In the genomic region with DNA sequence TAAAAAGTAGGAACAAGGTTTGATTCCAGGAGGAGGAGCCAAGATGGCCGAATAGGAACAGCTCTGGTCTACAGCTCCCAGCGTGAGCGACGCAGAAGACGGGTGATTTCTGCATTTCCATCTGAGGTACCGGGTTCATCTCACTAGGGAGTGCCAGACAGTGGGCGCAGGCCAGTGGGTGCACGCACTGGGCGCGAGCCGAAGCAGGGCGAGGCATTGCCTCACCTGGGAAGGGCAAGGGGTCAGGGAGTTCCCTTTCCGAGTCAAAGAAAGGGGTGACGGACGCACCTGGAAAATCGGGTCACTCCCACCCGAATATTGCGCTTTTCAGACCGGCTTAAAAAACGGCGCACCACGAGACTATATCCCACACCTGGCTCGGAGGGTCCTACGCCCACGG, we compare ENCODE assay signal across 2 cellular contexts. TPM values are rescaled to one million over a fixed set of nuclear protein-coding genes. Genes with fewer than 3 reads are reported as not detected.
"Had no signal": no experiment of that assay in that cellular context is flagged by ENCODE, and none has a peak within 500 bp of the region (broad histone marks: within the 10 kb centered on the region; RNA-seq: fewer than 3 reads in every experiment).

No MANE protein-coding gene starts in this region.

RNA-seq across cellular contexts. Expression of a gene that starts 42.9 kb away (rescaled TPM):
- total RNA-seq: GM23248, HFFc6 had no signal
- polyA plus RNA-seq: GM23248 had no signal
